ENCODE assay signal across 27 cellular contexts in genomic region chr15:26841941-26842340, GRCh38. TPM values are rescaled to one million over a fixed set of nuclear protein-coding genes. Genes with fewer than 3 reads are reported as not detected.
"Had no signal": no experiment of that assay in that cellular context is flagged by ENCODE, and none has a peak within 500 bp of the region (broad histone marks: within the 10 kb centered on the region; RNA-seq: fewer than 3 reads in every experiment).

No MANE protein-coding gene starts in this region.

- H3K27ac ChIP-seq: brain microvascular endothelial cell, cardiac muscle cell, SK-N-MC had no signal

- H3K27me3 ChIP-seq: brain microvascular endothelial cell, cardiac muscle cell had no signal

- H3K36me3 ChIP-seq: brain microvascular endothelial cell, cardiac muscle cell, MG63 had no signal

- H3K27ac Mint-ChIP-seq: activated CD4-positive, alpha-beta T cell treated with anti-CD3 and anti-CD28 coated beads, Interleukin-2, amount 10 ng/mL, durations not matched to agents 7 days and 5 days; activated CD8-positive, alpha-beta T cell treated with anti-CD3 and anti-CD28 coated beads for 36 hours; activated naive CD4-positive, alpha-beta T cell treated with anti-CD3 and anti-CD28 coated beads, Interleukin-2, amount 10 ng/mL, durations not matched to agents 7 days and 5 days; activated naive CD8-positive, alpha-beta T cell treated with anti-CD3 and anti-CD28 coated beads for 36 hours; activated T-cell treated with anti-CD3 and anti-CD28 coated beads, Interleukin-2, amount 50 U/mL, for 72 hours; activated T-helper 2 cell treated with anti-CD3 and anti-CD28 coated beads, Interferon-gamma antibody, Interleukin-2, Interleukin-4, amounts not matched to agents 10 μg/mL and 5 μg/mL and 100 μg/mL, durations not matched to agents 14 hours and 24 hours and 36 hours; T-cell had no signal

- H3K36me3 Mint-ChIP-seq: activated naive CD4-positive, alpha-beta T cell treated with anti-CD3 and anti-CD28 coated beads, Interleukin-2, amount 10 ng/mL, durations not matched to agents 7 days and 5 days; activated naive CD8-positive, alpha-beta T cell treated with anti-CD3 and anti-CD28 coated beads for 36 hours; T-cell had no signal

- DNase-seq: activated CD4-positive, alpha-beta T cell treated with anti-CD3 and anti-CD28 coated beads, Interleukin-2, amount 10 ng/mL, durations not matched to agents 7 days and 5 days; activated CD4-positive, CD25-positive, alpha-beta regulatory T cell; activated CD8-positive, alpha-beta memory T cell treated with anti-CD3 and anti-CD28 coated beads, Interleukin-2, amount 50 U/mL, for 4 hours; activated CD8-positive, alpha-beta T cell treated with anti-CD3 and anti-CD28 coated beads for 36 hours; activated gamma-delta T cell treated with Interleukin-2 at 50 U/mL for 16 hours; activated naive CD4-positive, alpha-beta T cell treated with anti-CD3 and anti-CD28 coated beads, Interleukin-2, amount 10 ng/mL, durations not matched to agents 7 days and 5 days; activated naive CD8-positive, alpha-beta T cell treated with anti-CD3 and anti-CD28 coated beads for 36 hours; activated T-cell treated with anti-CD3 and anti-CD28 coated beads, Interleukin-2, amount 50 U/mL, for 72 hours; brain microvascular endothelial cell; MG63; NCI-H1105; NCI-H1436 treated with DMSO at 0.1 percent for 48 hours; NCI-H187; NCI-H2081; NCI-H446; NCI-H526; NK-92 treated with Interleukin-12 subunit alpha and Interleukin-12 subunit beta, amount 100 ng/mL, for 24 hours; OCI-M1; RPMI8226; T-cell; T-helper 2 cell; T1000 had no signal

- H3K4me3 ChIP-seq: cardiac muscle cell, MG63, SK-N-MC had no signal

- ATAC-seq: activated CD8-positive, alpha-beta T cell treated with anti-CD3 and anti-CD28 coated beads for 36 hours; activated T-cell treated with anti-CD3 and anti-CD28 coated beads, Interleukin-2, amount 50 U/mL, for 72 hours; Panc1; Right ventricle myocardium inferior; T-cell had no signal

- H3K9me3 Mint-ChIP-seq: activated CD8-positive, alpha-beta T cell treated with anti-CD3 and anti-CD28 coated beads for 36 hours had no signal

- H3K4me1 Mint-ChIP-seq: activated CD4-positive, alpha-beta T cell treated with anti-CD3 and anti-CD28 coated beads, Interleukin-2, amount 10 ng/mL, durations not matched to agents 7 days and 5 days; activated naive CD4-positive, alpha-beta T cell treated with anti-CD3 and anti-CD28 coated beads, Interleukin-2, amount 10 ng/mL, durations not matched to agents 7 days and 5 days; activated naive CD8-positive, alpha-beta T cell treated with anti-CD3 and anti-CD28 coated beads for 36 hours; T-cell had no signal

- H3K27me3 Mint-ChIP-seq: activated CD4-positive, alpha-beta T cell treated with anti-CD3 and anti-CD28 coated beads, Interleukin-2, amount 10 ng/mL, durations not matched to agents 7 days and 5 days had no signal

- H3K9me3 ChIP-seq: MG63 had no signal

- H3K4me3 Mint-ChIP-seq: activated CD4-positive, alpha-beta T cell treated with anti-CD3 and anti-CD28 coated beads, Interleukin-2, amount 10 ng/mL, durations not matched to agents 7 days and 5 days; activated CD8-positive, alpha-beta T cell treated with anti-CD3 and anti-CD28 coated beads for 36 hours; activated naive CD4-positive, alpha-beta T cell treated with anti-CD3 and anti-CD28 coated beads, Interleukin-2, amount 10 ng/mL, durations not matched to agents 7 days and 5 days; activated naive CD8-positive, alpha-beta T cell treated with anti-CD3 and anti-CD28 coated beads for 36 hours; activated T-cell treated with anti-CD3 and anti-CD28 coated beads, Interleukin-2, amount 50 U/mL, for 72 hours; T-cell had no signal

RNA-seq across cellular contexts. Expression of gene GABRA5, which starts 24.9 kb away (rescaled TPM):
- total RNA-seq: activated CD4-positive, alpha-beta T cell treated with anti-CD3 and anti-CD28 coated beads, Interleukin-2, amount 10 ng/mL, durations not matched to agents 7 days and 5 days; activated CD8-positive, alpha-beta T cell treated with anti-CD3 and anti-CD28 coated beads for 36 hours; activated naive CD8-positive, alpha-beta T cell treated with anti-CD3 and anti-CD28 coated beads for 36 hours; activated T-cell treated with anti-CD3 and anti-CD28 coated beads, Interleukin-2, amount 50 U/mL, for 72 hours; activated T-helper 2 cell treated with anti-CD3 and anti-CD28 coated beads, Interferon-gamma antibody, Interleukin-2, Interleukin-4, amounts not matched to agents 10 μg/mL and 5 μg/mL and 100 μg/mL, durations not matched to agents 14 hours and 24 hours and 36 hours; cardiac muscle cell; Right ventricle myocardium inferior; T-cell had no signal
